ENCODE assay signal across 1 cellular context in the genomic region with DNA sequence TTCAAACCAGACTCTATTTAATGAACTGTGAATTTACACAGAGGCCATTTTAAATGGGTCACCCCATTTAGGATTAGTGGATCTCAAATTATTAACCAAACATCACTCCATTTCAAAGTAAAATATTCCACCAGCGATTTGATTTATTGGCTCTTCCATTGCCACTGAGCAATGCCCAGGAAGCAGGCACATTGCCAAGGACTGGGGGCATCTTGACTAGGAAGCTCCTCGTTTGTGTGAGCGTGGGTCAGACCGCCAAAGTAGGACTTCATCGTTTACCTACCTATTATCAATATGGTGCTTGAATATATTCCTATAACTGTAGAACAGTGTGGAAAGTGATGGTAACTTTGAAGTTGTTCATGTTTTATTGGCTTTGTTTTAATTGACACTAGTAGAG.
TF ChIP-seq lines count a peak whose summit lies in the region.

No MANE protein-coding gene starts in this region.

TF ChIP-seq in HepG2, 621 proteins besides CTCF, POLR2A, EP300 and RAD21:
- TF ChIP-seq RBM22 (optimal IDR thresholded peaks at IDR 0.05; ENCODE audit: low read length) (peak; percentile 79), SP140L (CRISPR knock-in tag; IDR thresholded peaks at IDR 0.05; ENCODE audit: borderline replicate concordance) (no peak)
